11 cellular contexts compared by ENCODE assay signal in genomic region chr1:87202922-87203655, GRCh38.
DNase-seq lines count a peak whose midpoint lies in the region; ATAC-seq, FAIRE-seq and TF ChIP-seq lines count a peak whose summit lies in the region.
"Had no signal": no experiment of that assay in that cellular context is flagged by ENCODE, and none has a peak within 500 bp of the region (broad histone marks: within the 10 kb centered on the region; RNA-seq: fewer than 3 reads in every experiment).

No MANE protein-coding gene starts in this region.

- ATAC-seq in GM18868 (IDR thresholded peaks at IDR 0.05; ENCODE audit: unreplicated experiment) (peak; percentile 98), HG02610 (IDR thresholded peaks at IDR 0.05; ENCODE audit: unreplicated experiment) (peak; percentile 90), HG03575 (IDR thresholded peaks at IDR 0.05; ENCODE audit: extremely low read depth, insufficient number of reproducible peaks, low FRiP score, unreplicated experiment) (peak; percentile 95), upper lobe of right lung (no peak)

- H3K9me3 ChIP-seq in upper lobe of right lung, result no peaks in the 10 kb centered on the region
- H3K9me3 ChIP-seq: pancreas had no signal

- no peak overlapping the region for H3K4me3 Mint-ChIP-seq in nephron progenitor cell
- H3K4me3 Mint-ChIP-seq: activated naive CD8-positive, alpha-beta T cell; T-helper 1 cell treated with Interleukin-12 subunit alpha and Interleukin-12 subunit beta and Interleukin-4 antibody, amounts not matched to agents 30 μg/mL and 1 μg/mL, for 36 hours had no signal

- TF ChIP-seq CTCF in nephron progenitor cell (IDR thresholded peaks at IDR 0.05), result no peak
- no peak for TF ChIP-seq CTCF in upper lobe of right lung (IDR thresholded peaks at IDR 0.05)

- H3K27ac Mint-ChIP-seq in nephron progenitor cell, result peak overlapping the region; percentile 71
- H3K27ac Mint-ChIP-seq: activated naive CD8-positive, alpha-beta T cell; T-helper 1 cell treated with Interleukin-12 subunit alpha and Interleukin-12 subunit beta and Interleukin-4 antibody, amounts not matched to agents 30 μg/mL and 1 μg/mL, for 36 hours had no signal

- peaks cover 36% of the 10 kb centered on the region for H3K4me1 Mint-ChIP-seq in nephron progenitor cell

- no peaks in the 10 kb centered on the region for H3K9me3 Mint-ChIP-seq in nephron progenitor cell
- H3K9me3 Mint-ChIP-seq: T-helper 1 cell treated with Interleukin-12 subunit alpha and Interleukin-12 subunit beta and Interleukin-4 antibody, amounts not matched to agents 30 μg/mL and 1 μg/mL, for 36 hours had no signal

- no peak for FAIRE-seq in frontal cortex (lab: Jason Lieb, UNC)
- FAIRE-seq: pancreas had no signal

- DNase-seq in nephron progenitor cell, result no peak
- no peak for DNase-seq in NCI-H69 (lab: John Stamatoyannopoulos, UW)
- no peak for DNase-seq in stimulated activated CD8-positive, alpha-beta memory T cell treated with anti-CD3 and anti-CD28 coated beads, Interleukin-4, amount 100 ng/mL, for 48 hours
- no peak for DNase-seq in upper lobe of right lung
- no peak for DNase-seq in frontal cortex (ENCODE audit: low spot score in 2 of 2)
- DNase-seq: pancreas had no signal

- no peaks in the 10 kb centered on the region for H3K36me3 Mint-ChIP-seq in nephron progenitor cell (ENCODE audit: low read depth)
- H3K36me3 Mint-ChIP-seq: activated naive CD8-positive, alpha-beta T cell had no signal

- peaks cover 4% of the 10 kb centered on the region for H3K27me3 Mint-ChIP-seq in nephron progenitor cell (ENCODE audit: low read depth, poor library complexity)

- H3K36me3 ChIP-seq in upper lobe of right lung, result no peaks in the 10 kb centered on the region
- H3K36me3 ChIP-seq: pancreas had no signal

- H3K4me3 ChIP-seq in upper lobe of right lung, result no peak overlapping the region
- H3K4me3 ChIP-seq: pancreas had no signal

- H3K4me1 ChIP-seq in upper lobe of right lung, result no peaks in the 10 kb centered on the region
- H3K4me1 ChIP-seq: pancreas had no signal

- H3K27ac ChIP-seq in upper lobe of right lung, result no peak overlapping the region
- H3K27ac ChIP-seq: pancreas had no signal

- intact Hi-C loops in upper lobe of right lung (cut with DNase I), result no loop called here

- H3K27me3 ChIP-seq in upper lobe of right lung, result peaks cover 9% of the 10 kb centered on the region
- H3K27me3 ChIP-seq: pancreas had no signal
